Comparison of ENCODE assay signal across 19 cellular contexts in genomic region chr3:141246224-141246957, GRCh38.
"Had no signal": no experiment of that assay in that cellular context is flagged by ENCODE, and none has a peak within 500 bp of the region (broad histone marks: within the 10 kb centered on the region; RNA-seq: fewer than 3 reads in every experiment).

No MANE protein-coding gene starts in this region.

- H3K27me3 ChIP-seq: left lung, right lobe of liver, testis had no signal

- H3K27me3 Mint-ChIP-seq: activated naive CD4-positive, alpha-beta T cell treated with anti-CD3 and anti-CD28 coated beads, Interleukin-2, amount 10 ng/mL, durations not matched to agents 7 days and 5 days; activated naive CD8-positive, alpha-beta T cell treated with anti-CD3 and anti-CD28 coated beads, Interleukin-2, amount 50 U/mL, for 24 hours; brain; naive thymus-derived CD8-positive, alpha-beta T cell had no signal

- ATAC-seq: activated naive CD8-positive, alpha-beta T cell treated with anti-CD3 and anti-CD28 coated beads, Interleukin-2, amount 50 U/mL, for 24 hours; left lung; naive thymus-derived CD8-positive, alpha-beta T cell; right lobe of liver had no signal

- H3K4me1 ChIP-seq: left lung, right lobe of liver, testis had no signal

- H3K4me3 Mint-ChIP-seq: activated naive CD4-positive, alpha-beta T cell treated with anti-CD3 and anti-CD28 coated beads, Interleukin-2, amount 10 ng/mL, durations not matched to agents 7 days and 5 days; activated naive CD8-positive, alpha-beta T cell treated with anti-CD3 and anti-CD28 coated beads, Interleukin-2, amount 50 U/mL, for 24 hours; brain; mesothelial cell of epicardium; naive thymus-derived CD8-positive, alpha-beta T cell had no signal

- H3K36me3 ChIP-seq: right lobe of liver had no signal

- DNase-seq: activated CD4-positive, alpha-beta T cell treated with anti-CD3 and anti-CD28 coated beads for 1 hour; activated CD4-positive, alpha-beta T cell treated with anti-CD3 and anti-CD28 coated beads, Interleukin-2, amount 50 U/mL, for 4 hours; activated effector memory CD4-positive, alpha-beta T cell treated with anti-CD3 and anti-CD28 coated beads, Interleukin-2, amount 50 U/mL, for 16 hours; activated naive CD4-positive, alpha-beta T cell treated with anti-CD3 and anti-CD28 coated beads, Interleukin-2, amount 10 ng/mL, durations not matched to agents 7 days and 5 days; activated naive CD8-positive, alpha-beta T cell treated with anti-CD3 and anti-CD28 coated beads, Interleukin-2, amount 50 U/mL, for 24 hours; activated T-cell treated with anti-CD3 and anti-CD28 coated beads for 4 hours; foreskin fibroblast; hippocampal formation; kidney glomerular epithelial cell; left lung; stimulated activated CD4-positive, alpha-beta T cell treated with anti-CD3 and anti-CD28 coated beads, Interleukin-2, amount 100 ng/mL, for 48 hours; stimulated activated naive CD4-positive, alpha-beta T cell; T-helper 1 cell; testis; trophoblast cell had no signal

- H3K9me3 Mint-ChIP-seq: activated naive CD4-positive, alpha-beta T cell treated with anti-CD3 and anti-CD28 coated beads, Interleukin-2, amount 10 ng/mL, durations not matched to agents 7 days and 5 days; activated naive CD8-positive, alpha-beta T cell treated with anti-CD3 and anti-CD28 coated beads, Interleukin-2, amount 50 U/mL, for 24 hours; mesothelial cell of epicardium; naive thymus-derived CD8-positive, alpha-beta T cell had no signal

- H3K4me3 ChIP-seq: left lung, right lobe of liver, testis had no signal

- H3K9me3 ChIP-seq: left lung, right lobe of liver, testis had no signal

- H3K27ac Mint-ChIP-seq: activated naive CD4-positive, alpha-beta T cell treated with anti-CD3 and anti-CD28 coated beads, Interleukin-2, amount 10 ng/mL, durations not matched to agents 7 days and 5 days; activated naive CD8-positive, alpha-beta T cell treated with anti-CD3 and anti-CD28 coated beads, Interleukin-2, amount 50 U/mL, for 24 hours; mesothelial cell of epicardium had no signal

- H3K27ac ChIP-seq: left lung, right lobe of liver, testis had no signal
